12 cellular contexts compared by ENCODE assay signal in the genomic region with DNA sequence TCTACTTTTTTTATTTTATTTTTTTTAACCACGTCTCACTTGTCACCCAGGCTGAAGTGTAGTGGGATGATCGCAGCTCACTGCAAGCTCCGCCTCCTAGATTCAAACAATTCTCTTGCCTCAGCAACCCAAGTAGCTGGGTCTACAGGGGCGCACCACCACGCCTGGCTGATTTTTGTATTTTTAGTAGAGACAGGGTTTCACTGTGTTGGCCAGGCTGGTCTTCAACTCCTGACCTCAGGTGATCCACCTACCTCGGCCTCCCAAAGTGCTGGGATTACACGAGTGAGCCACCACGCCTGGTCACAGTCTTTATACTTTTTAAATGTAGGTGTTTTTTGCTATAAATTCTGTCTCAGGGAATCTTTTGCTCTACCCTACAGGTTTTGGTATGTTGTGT. TPM values are rescaled to one million over a fixed set of nuclear protein-coding genes. Genes with fewer than 3 reads are reported as not detected.
"Had no signal": no experiment of that assay in that cellular context is flagged by ENCODE, and none has a peak within 500 bp of the region (broad histone marks: within the 10 kb centered on the region; RNA-seq: fewer than 3 reads in every experiment).

No MANE protein-coding gene starts in this region.

RNA-seq across cellular contexts. Expression of gene B3GALT1, which starts 36.0 kb away (rescaled TPM):
- total RNA-seq: activated B cell treated with CpG ODN at 0.5 μM for 24 hours; activated CD4-positive, alpha-beta memory T cell treated with anti-CD3 and anti-CD28 coated beads for 36 hours; activated CD4-positive, alpha-beta memory T cell treated with anti-CD3 and anti-CD28 coated beads, Interleukin-2, amount 10 ng/mL, durations not matched to agents 7 days and 5 days; activated CD4-positive, alpha-beta T cell treated with anti-CD3 and anti-CD28 coated beads, Interleukin-2, amount 10 ng/mL, durations not matched to agents 24 days and 14 days; activated CD4-positive, alpha-beta T cell treated with anti-CD3 and anti-CD28 coated beads, Interleukin-2, amount 10 ng/mL, durations not matched to agents 7 days and 5 days; activated CD8-positive, alpha-beta memory T cell treated with anti-CD3 and anti-CD28 coated beads for 36 hours; activated CD8-positive, alpha-beta memory T cell treated with anti-CD3 and anti-CD28 coated beads, Interleukin-2, amount 10 ng/mL, durations not matched to agents 7 days and 5 days; activated CD8-positive, alpha-beta T cell treated with anti-CD3 and anti-CD28 coated beads for 36 hours; activated CD8-positive, alpha-beta T cell treated with anti-CD3 and anti-CD28 coated beads, Interleukin-2, amount 10 ng/mL, durations not matched to agents 7 days and 5 days; T-helper 1 cell treated with Interleukin-12 subunit alpha and Interleukin-12 subunit beta and Interleukin-4 antibody, amounts not matched to agents 30 ng/mL and 1 ng/mL, for 36 hours; T-helper 17 cell; T-helper 2 cell treated with Interferon-gamma antibody and Interleukin-4, amounts not matched to agents 100 ng/mL and 5 ng/mL, for 36 hours had no signal
